In genomic region chr2:127749537-127749936, GRCh38 we compare ENCODE assay signal across 8 cellular contexts. TPM values are rescaled to one million over a fixed set of nuclear protein-coding genes. Genes with fewer than 3 reads are reported as not detected.
DNase-seq lines count a peak whose midpoint lies in the region; ATAC-seq and TF ChIP-seq lines count a peak whose summit lies in the region.
"Not testable (repeated sequence)": the region's sequence is repeated elsewhere in the genome, so short reads cannot be mapped to it uniquely, and the experiment has no call there.

No MANE protein-coding gene starts in this region.

- H3K27ac ChIP-seq in ACC112 (ENCODE audit: low read depth, low read length) = peak overlapping the region; percentile 12; the same call in 1 of the 2 replicates
- peak overlapping the region; percentile 13 for H3K27ac ChIP-seq in RWPE1

- in situ Hi-C loops in astrocyte of the spinal cord (cut with HindIII; ENCODE audit: low sequenced_read_pairs) = not testable (repeated sequence)

- CTCF ChIA-PET in RWPE1 (lab: Yijun Ruan, JAX) = not testable (repeated sequence)

- H2AFZ ChIP-seq in ACC112 (ENCODE audit: low read length, unreplicated experiment) = not testable (repeated sequence)

- POLR2A ChIA-PET in RWPE1 (lab: Yijun Ruan, JAX; ENCODE audit: low non-redundant PET) = not testable (repeated sequence)

- not testable (repeated sequence) for H3K79me2 ChIP-seq in ACC112 (ENCODE audit: control insufficient read depth, insufficient read depth, low read length, unreplicated experiment)

- TF ChIP-seq CTCF in RWPE1 (conservative IDR thresholded peaks at IDR 0.05; ENCODE audit: low read depth); astrocyte of the spinal cord (IDR thresholded peaks at IDR 0.05; ENCODE audit: low read depth, low read length): not testable (repeated sequence)

- ATAC-seq in GM18858 (IDR thresholded peaks at IDR 0.05; ENCODE audit: unreplicated experiment) (peak; percentile 97), GM21390 (IDR thresholded peaks at IDR 0.05; ENCODE audit: unreplicated experiment) (peak; percentile 97), HG02938 (IDR thresholded peaks at IDR 0.05; ENCODE audit: unreplicated experiment) (peak; percentile 100), HG03521 (IDR thresholded peaks at IDR 0.05; ENCODE audit: unreplicated experiment) (peak; percentile 97), left colon (peak; percentile 84)

- DNase-seq in RWPE1 (ENCODE audit: low spot score); left colon: not testable (repeated sequence)
- DNase-seq in astrocyte of the spinal cord (ENCODE audit: low read depth, low spot score) = peak; percentile 31

- not testable (repeated sequence) for H3K36me3 ChIP-seq in ACC112 (ENCODE audit: insufficient read depth, low read length)

- not testable (repeated sequence) for H3K4me1 ChIP-seq in ACC112 (ENCODE audit: control insufficient read depth, insufficient read depth, low read length, unreplicated experiment)

- intact Hi-C loops in left colon (cut with DNase I, micrococcal nuclease) = not testable (repeated sequence)

- not testable (repeated sequence) for H3K27me3 ChIP-seq in ACC112 (ENCODE audit: insufficient read depth, low read length)

- not testable (repeated sequence) for H3K4me3 ChIP-seq in ACC112 (ENCODE audit: low read depth, low read length); astrocyte of the spinal cord (ENCODE audit: low read depth, low read length)

RNA-seq across cellular contexts. Expression of gene SFT2D3, which starts 48.2 kb away (rescaled TPM):
- 1 to 10 TPM; 8.5 to 9.0 TPM for total RNA-seq in left colon
